Comparison of ENCODE assay signal across 26 cellular contexts in genomic region chr1:70405780-70406416, GRCh38.
"Had no signal": no experiment of that assay in that cellular context is flagged by ENCODE, and none has a peak within 500 bp of the region (broad histone marks: within the 10 kb centered on the region; RNA-seq: fewer than 3 reads in every experiment).

No MANE protein-coding gene starts in this region.

- DNase-seq: activated CD4-positive, alpha-beta memory T cell treated with anti-CD3 and anti-CD28 coated beads, Interleukin-2, amount 10 ng/mL, durations not matched to agents 7 days and 5 days; activated CD4-positive, alpha-beta T cell treated with anti-CD3 and anti-CD28 coated beads for 1 hour; activated CD4-positive, alpha-beta T cell treated with anti-CD3 and anti-CD28 coated beads for 4 hours; activated CD4-positive, alpha-beta T cell treated with anti-CD3 and anti-CD28 coated beads, Interleukin-2, amount 10 ng/mL, durations not matched to agents 7 days and 5 days; activated CD4-positive, alpha-beta T cell treated with anti-CD3 and anti-CD28 coated beads, Interleukin-2, amount 50 U/mL, for 4 hours; activated CD8-positive, alpha-beta memory T cell treated with anti-CD3 and anti-CD28 coated beads, Interleukin-2, amount 50 U/mL, for 48 hours; activated gamma-delta T cell; activated naive CD4-positive, alpha-beta T cell; activated naive CD4-positive, alpha-beta T cell treated with anti-CD3 and anti-CD28 coated beads, Interleukin-2, amount 10 ng/mL, durations not matched to agents 7 days and 5 days; activated naive CD8-positive, alpha-beta T cell treated with anti-CD3 and anti-CD28 coated beads, Interleukin-2, amount 10 ng/mL, durations not matched to agents 7 days and 5 days; activated T-cell treated with anti-CD3 and anti-CD28 coated beads for 4 hours; activated T-cell treated with anti-CD3 and anti-CD28 coated beads, Interleukin-2, amount 50 U/mL, for 24 hours; activated T-cell treated with anti-CD3 and anti-CD28 coated beads, Interleukin-2, amount 50 U/mL, for 72 hours; central memory CD4-positive, alpha-beta T cell; cerebellar nuclear complex; colonic mucosa; effector CD8-positive, alpha-beta T cell; esophagus squamous epithelium; foreskin fibroblast; head of caudate nucleus; T-helper 17 cell; T1000 had no signal

- H3K4me3 ChIP-seq: ascending aorta, breast epithelium, cardiac muscle cell, colonic mucosa, esophagus squamous epithelium had no signal

- ATAC-seq: activated naive CD4-positive, alpha-beta T cell treated with anti-CD3 and anti-CD28 coated beads, Interleukin-2, amount 50 U/mL, for 72 hours; activated T-cell treated with anti-CD3 and anti-CD28 coated beads, Interleukin-2, amount 50 U/mL, for 72 hours; T-helper 17 cell had no signal
